In the genomic region with DNA sequence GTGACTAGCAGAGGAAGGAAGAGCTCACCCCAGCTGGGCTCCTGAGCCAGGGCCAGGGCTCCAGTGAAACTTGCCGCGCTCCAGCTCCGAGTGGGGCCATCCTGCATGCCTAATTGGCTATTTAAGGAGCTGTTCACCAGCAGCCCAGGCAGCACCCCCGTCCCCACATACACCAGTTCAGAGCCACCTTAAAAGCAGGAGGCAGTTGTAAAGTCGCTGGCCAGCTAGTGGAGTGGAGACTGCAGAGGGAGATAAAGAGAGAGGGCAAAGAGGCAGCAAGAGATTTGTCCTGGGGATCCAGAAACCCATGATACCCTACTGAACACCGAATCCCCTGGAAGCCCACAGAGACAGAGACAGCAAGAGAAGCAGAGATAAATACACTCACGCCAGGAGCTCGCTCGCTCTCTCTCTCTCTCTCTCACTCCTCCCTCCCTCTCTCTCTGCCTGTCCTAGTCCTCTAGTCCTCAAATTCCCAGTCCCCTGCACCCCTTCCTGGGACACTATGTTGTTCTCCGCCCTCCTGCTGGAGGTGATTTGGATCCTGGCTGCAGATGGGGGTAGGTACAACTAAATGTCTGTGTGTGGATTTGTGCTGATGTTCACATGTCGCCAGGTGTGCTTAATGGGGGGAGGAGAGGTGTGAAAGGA, we compare ENCODE assay signal across 1 cellular context.
TF ChIP-seq lines count a peak whose summit lies in the region.

A gene (plus strand): TSS at position 151 of the 651 bp plus-strand sequence. CDS start 355 bp downstream, at position 506.

TF ChIP-seq in IMR-90, 13 proteins besides CTCF, POLR2A, EP300 and RAD21 (continued from another document):
- TF ChIP-seq, protein P1, sequence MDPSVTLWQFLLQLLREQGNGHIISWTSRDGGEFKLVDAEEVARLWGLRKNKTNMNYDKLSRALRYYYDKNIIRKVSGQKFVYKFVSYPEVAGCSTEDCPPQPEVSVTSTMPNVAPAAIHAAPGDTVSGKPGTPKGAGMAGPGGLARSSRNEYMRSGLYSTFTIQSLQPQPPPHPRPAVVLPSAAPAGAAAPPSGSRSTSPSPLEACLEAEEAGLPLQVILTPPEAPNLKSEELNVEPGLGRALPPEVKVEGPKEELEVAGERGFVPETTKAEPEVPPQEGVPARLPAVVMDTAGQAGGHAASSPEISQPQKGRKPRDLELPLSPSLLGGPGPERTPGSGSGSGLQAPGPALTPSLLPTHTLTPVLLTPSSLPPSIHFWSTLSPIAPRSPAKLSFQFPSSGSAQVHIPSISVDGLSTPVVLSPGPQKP (IDR thresholded peaks at IDR 0.05; ENCODE audit: borderline replicate concordance, low read depth, low read length) = no peak
- no peak for TF ChIP-seq MAFK (IDR thresholded peaks at IDR 0.05; ENCODE audit: low read depth, low read length)
- TF ChIP-seq MAZ (IDR thresholded peaks at IDR 0.05; ENCODE audit: borderline replicate concordance, low read depth, low read length) = no peak
- no peak for TF ChIP-seq CHD1 (IDR thresholded peaks at IDR 0.05; ENCODE audit: low read depth, low read length)
- no peak for TF ChIP-seq SMC3 (IDR thresholded peaks at IDR 0.05; ENCODE audit: low read depth, low read length)
- TF ChIP-seq NFE2L2 (IDR thresholded peaks at IDR 0.05; ENCODE audit: low read depth, low read length) = no peak
- TF ChIP-seq CEBPB (IDR thresholded peaks at IDR 0.05; ENCODE audit: low read depth, low read length) = no peak
- TF ChIP-seq RCOR1 (IDR thresholded peaks at IDR 0.05; ENCODE audit: insufficient replicate concordance, low read length) = no peak
- no peak for TF ChIP-seq FOS (IDR thresholded peaks at IDR 0.05; ENCODE audit: low read depth, low read length)
- TF ChIP-seq, protein P2, sequence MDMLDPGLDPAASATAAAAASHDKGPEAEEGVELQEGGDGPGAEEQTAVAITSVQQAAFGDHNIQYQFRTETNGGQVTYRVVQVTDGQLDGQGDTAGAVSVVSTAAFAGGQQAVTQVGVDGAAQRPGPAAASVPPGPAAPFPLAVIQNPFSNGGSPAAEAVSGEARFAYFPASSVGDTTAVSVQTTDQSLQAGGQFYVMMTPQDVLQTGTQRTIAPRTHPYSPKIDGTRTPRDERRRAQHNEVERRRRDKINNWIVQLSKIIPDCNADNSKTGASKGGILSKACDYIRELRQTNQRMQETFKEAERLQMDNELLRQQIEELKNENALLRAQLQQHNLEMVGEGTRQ (IDR thresholded peaks at IDR 0.05; ENCODE audit: low read depth, low read length) = no peak
- no peak for TF ChIP-seq RFX5 (IDR thresholded peaks at IDR 0.05; ENCODE audit: low read depth, low read length)
